ENCODE assay signal across 7 cellular contexts in genomic region chr16:87521774-87522173, GRCh38. TPM values are rescaled to one million over a fixed set of nuclear protein-coding genes. Genes with fewer than 3 reads are reported as not detected.
DNase-seq lines count a peak whose midpoint lies in the region; ATAC-seq, FAIRE-seq and TF ChIP-seq lines count a peak whose summit lies in the region.
"Not testable (repeated sequence)": the region's sequence is repeated elsewhere in the genome, so short reads cannot be mapped to it uniquely, and the experiment has no call there.

No MANE protein-coding gene starts in this region.

- TF ChIP-seq CTCF in AG10803 (conservative IDR thresholded peaks at IDR 0.05; ENCODE audit: low read length); K562 (IDR thresholded peaks at IDR 0.05 in 2 of 3, conservative IDR thresholded peaks at IDR 0.05 in 1 of 3; ENCODE audit: insufficient read depth in 2 of 3, low read depth in 1 of 3, low read length in 3 of 3); fibroblast of the aortic adventitia (IDR thresholded peaks at IDR 0.05; ENCODE audit: insufficient read depth, low read length); HepG2 (CRISPR knock-in tag; IDR thresholded peaks at IDR 0.05); sigmoid colon (IDR thresholded peaks at IDR 0.05): not testable (repeated sequence)

- POLR2A ChIA-PET in K562 (lab: Yijun Ruan, JAX) = interaction anchor here (1.1 kb wide), 1 partner anchor 21 kb away, joined by 4 read pairs; no protein-coding TSS in a partner anchor
- POLR2A ChIA-PET in HepG2 (lab: Yijun Ruan, JAX) = not testable (repeated sequence)

- peaks cover 18 to 37% of the 10 kb centered on the region in 2 experiments; a peak in 4 of 5 replicates for H3K27me3 ChIP-seq in K562 (ENCODE audit: control insufficient read depth in 2 of 2, insufficient read depth in 2 of 2, low read length in 2 of 2)
- peaks cover 3 to 18% of the 10 kb centered on the region in 2 experiments; a peak in 2 of 5 replicates for H3K27me3 ChIP-seq in HepG2 (ENCODE audit: control insufficient read depth in 1 of 2, insufficient read depth in 2 of 2, low read length in 2 of 2)
- not testable (repeated sequence) for H3K27me3 ChIP-seq in sigmoid colon; aorta (ENCODE audit: control insufficient read depth in 1 of 2, insufficient read depth in 2 of 2, low read length in 1 of 2)

- H3K27ac ChIP-seq in K562 (ENCODE audit: extremely low read depth, low read depth, low read length); HepG2 (ENCODE audit: extremely low read length, insufficient read depth, low read length); aorta (ENCODE audit: low read depth in 1 of 2, low read length in 2 of 2): not testable (repeated sequence)
- H3K27ac ChIP-seq in sigmoid colon = peak overlapping the region in 3 of 4 donors; percentile 6 to 49 (median 20)

- H3K9ac ChIP-seq in K562 (ENCODE audit: insufficient read depth in 1 of 2, low read depth in 2 of 2, low read length in 2 of 2); HepG2 (ENCODE audit: insufficient read depth, low read depth, low read length): not testable (repeated sequence)

- TF ChIP-seq RAD21 in K562 (CRISPR knock-in tag; conservative IDR thresholded peaks at IDR 0.05 in 1 of 2, IDR thresholded peaks at IDR 0.05 in 1 of 2); HepG2 (CRISPR knock-in tag; IDR thresholded peaks at IDR 0.05): not testable (repeated sequence)

- in situ Hi-C loops in K562 (cut with MboI); HepG2 (cut with HindIII; ENCODE audit: extremely low pct_ligation_motif_present, low pct_unique_long_range_greater_than_20kb): not testable (repeated sequence)

- peak; percentile 48 for DNase-seq in AG10803 (ENCODE audit: low read depth)
- DNase-seq in K562 (ENCODE audit: extremely low read depth in 1 of 4, low spot score in 3 of 4); HepG2 (ENCODE audit: low spot score): not testable (repeated sequence)
- peak; percentile 73 for DNase-seq in fibroblast of the aortic adventitia (ENCODE audit: low read depth)
- DNase-seq in left cardiac atrium = peak; percentile 46
- DNase-seq in sigmoid colon = peak; percentile 88
- DNase-seq in aorta = peak; percentile 52 to 62

- intact Hi-C loops in K562 (cut with micrococcal nuclease); left cardiac atrium (cut with DNase I); HepG2 (cut with micrococcal nuclease; ENCODE audit: unreplicated experiment); sigmoid colon (cut with DNase I); aorta (cut with DNase I): not testable (repeated sequence)

- WGBS in K562 (ENCODE audit: insufficient coverage, low coverage, missing lambda C conversion rate) = 3% methylated on average over 7 of the region's 7 CpGs
- 66% methylated on average over 7 of the region's 7 CpGs for WGBS in HepG2 (ENCODE audit: low lambda C conversion rate)
- 79 to 84% methylated on average over 7 of the region's 7 CpGs for WGBS in sigmoid colon, 2 donors
- 60 to 77% methylated on average over 7 of the region's 7 CpGs for WGBS in aorta, 2 donors

- FAIRE-seq in K562 (lab: Jason Lieb, UNC) = peak; percentile 70
- FAIRE-seq in HepG2 (lab: Jason Lieb, UNC) = not testable (repeated sequence)

- H3K36me3 ChIP-seq in K562 (ENCODE audit: control insufficient read depth, insufficient read depth, low read length); HepG2 (replicated peaks in 1 of 2; ENCODE audit: control insufficient read depth in 1 of 2, insufficient read depth in 2 of 2, low read length in 2 of 2); sigmoid colon; aorta (ENCODE audit: control insufficient read depth in 1 of 2, insufficient read depth in 2 of 2, low read length in 1 of 2): not testable (repeated sequence)

- CTCF ChIA-PET in K562 (lab: Yijun Ruan, JAX; ENCODE audit: low intra/inter-chr PET ratio); HepG2 (lab: Yijun Ruan, JAX; ENCODE audit: low intra/inter-chr PET ratio, low total read pairs): not testable (repeated sequence)

- not testable (repeated sequence) for TF ChIP-seq EP300 in K562 (IDR thresholded peaks at IDR 0.05; ENCODE audit: low read length); HepG2 (IDR thresholded peaks at IDR 0.05; ENCODE audit: low read depth in 2 of 2, low read length in 2 of 2); HepG2 (CRISPR knock-in tag; IDR thresholded peaks at IDR 0.05; ENCODE audit: borderline replicate concordance); sigmoid colon (IDR thresholded peaks at IDR 0.05)

- BruUV-seq in K562 (replicated peaks; lab: Mats Ljungman, UMichigan); HepG2 (replicated peaks; lab: Mats Ljungman, UMichigan): not testable (repeated sequence)

- H3K9me1 ChIP-seq in K562 (ENCODE audit: control insufficient read depth, insufficient read depth, low read length) = not testable (repeated sequence)

- H3K9me3 ChIP-seq in K562 (replicated peaks; ENCODE audit: control insufficient read depth, insufficient read depth, low read depth, low read length); HepG2 (ENCODE audit: low read length); sigmoid colon; aorta (ENCODE audit: control insufficient read depth, low read length): not testable (repeated sequence)

- H3K4me1 ChIP-seq in K562 (replicated peaks in 1 of 2; ENCODE audit: control insufficient read depth in 2 of 2, insufficient read depth in 2 of 2, low read length in 2 of 2); aorta (ENCODE audit: control insufficient read depth in 1 of 2, insufficient read depth in 2 of 2, low read length in 2 of 2): not testable (repeated sequence)
- H3K4me1 ChIP-seq in HepG2 (ENCODE audit: insufficient read depth, low read length) = peaks cover 46% of the 10 kb centered on the region
- H3K4me1 ChIP-seq in sigmoid colon = peaks cover 0 to 19% (median 3%) of the 10 kb centered on the region in 4 donors

- not testable (repeated sequence) for H4K20me1 ChIP-seq in K562 (replicated peaks; ENCODE audit: control insufficient read depth, insufficient read depth, low read length); HepG2 (ENCODE audit: insufficient read depth, low read length)

- H3K4me3 ChIP-seq in AG10803 (ENCODE audit: low read length); K562; fibroblast of the aortic adventitia (ENCODE audit: low read depth, low read length); HepG2 (replicated peaks in 1 of 3; ENCODE audit: insufficient read depth in 1 of 3, low read depth in 2 of 3, low read length in 3 of 3); sigmoid colon; aorta (ENCODE audit: low read length in 2 of 2): not testable (repeated sequence)

- H3K4me2 ChIP-seq in K562 (ENCODE audit: insufficient read depth, low read length); HepG2 (ENCODE audit: low read depth, low read length): not testable (repeated sequence)

- not testable (repeated sequence) for H2AFZ ChIP-seq in K562 (ENCODE audit: low read depth, low read length)
- peak overlapping the region; percentile 46 for H2AFZ ChIP-seq in HepG2 (ENCODE audit: low read length)

- TF ChIP-seq POLR2A in K562 (conservative IDR thresholded peaks at IDR 0.05); HepG2 (IDR thresholded peaks at IDR 0.05; ENCODE audit: insufficient read depth in 1 of 2, low read depth in 2 of 2, low read length in 2 of 2); sigmoid colon (IDR thresholded peaks at IDR 0.05): not testable (repeated sequence)

- H3K79me2 ChIP-seq in K562 (ENCODE audit: control insufficient read depth, insufficient read depth, low read length); HepG2 (ENCODE audit: insufficient read depth, low read length): not testable (repeated sequence)

- ATAC-seq in K562; left cardiac atrium; HepG2; aorta (ENCODE audit: low FRiP score): not testable (repeated sequence)

RNA-seq across cellular contexts. Expression of gene ZCCHC14, which starts 28.9 kb away (rescaled TPM):
- total RNA-seq in K562 (2011; cell fraction: chromatin; rRNA removed; ENCODE audit: low replicate concordance) = 12.3 and 12.8 TPM in 2 replicates
- total RNA-seq in K562 (2011; cell fraction: nucleolus; rRNA removed) = 8.2 and 10.7 TPM in 2 replicates
- total RNA-seq in K562 (2011; cell fraction: nucleoplasm; rRNA removed) = 7.7 and 8.7 TPM in 2 replicates
- total RNA-seq in K562 (2014; rRNA removed) (3.0 and 3.6 TPM in 2 replicates), K562 (2014; rRNA removed; fragmentation: Illumina TruSeq; extraction: Trizol) (2.1 and 2.3 TPM in 2 replicates), K562 (2015; rRNA removed; fragmentation: Illumina TruSeq; extraction: Trizol) (2.9 and 3.3 TPM in 2 replicates), K562 (2021) (12.4 and 12.8 TPM in 2 replicates), fibroblast of the aortic adventitia (ENCODE audit: low replicate concordance) (17.1 and 24.5 TPM in 2 replicates), left cardiac atrium (10 to 100 TPM; 14.4 to 14.9 TPM), HepG2 (2016; rRNA removed; fragmentation: Illumina TruSeq; extraction: Trizol) (12.5 and 20.4 TPM in 2 replicates), sigmoid colon (10 to 100 TPM; 11.4 to 23.8 (median 15.2) TPM), aorta (10 to 100 TPM; 32.5 to 42.5 TPM)
- polyA plus RNA-seq in K562 (2011; rRNA removed) (1.8 and 2.4 TPM in 2 replicates), K562 (2014; fragmentation: Illumina TruSeq; extraction: Trizol) (5.9 and 6.0 TPM in 2 replicates), K562 (2014; fragmentation: Nextera tagmentation; extraction: Ambion mirVana) (1 to 10 TPM; 1.5 TPM), K562 (2014; rRNA removed) (5.1 and 5.5 TPM in 2 replicates), HepG2 (2011; rRNA removed) (12.4 and 13.9 TPM in 2 replicates), sigmoid colon (10 to 100 TPM in 1 of 3 donors, 1 to 10 TPM in 2; 6.0 to 11.8 (median 7.2) TPM), aorta (10 to 100 TPM in 1 of 2 donors, 1 to 10 TPM in 1; 6.6 to 23.1 TPM)
- 1.9 and 2.9 TPM in 2 replicates for polyA plus RNA-seq in K562 (2011; cell fraction: cytosol; rRNA removed)
- 8.2 and 15.7 TPM in 2 replicates for polyA plus RNA-seq in K562 (2011; cell fraction: nucleus; rRNA removed)
- 7.3 and 8.2 TPM in 2 replicates for polyA plus RNA-seq in K562 (2012)
- 2.8 and 3.0 TPM in 2 replicates for polyA minus RNA-seq in K562 (2011; rRNA and poly(A)+ RNA removed)
- polyA minus RNA-seq in K562 (2011; cell fraction: cytosol; rRNA and poly(A)+ RNA removed) = 5.0 and 7.8 TPM in 2 replicates
- polyA minus RNA-seq in K562 (2011; cell fraction: nucleus; rRNA and poly(A)+ RNA removed) = 6.2 and 6.7 TPM in 2 replicates
- 10.4 and 15.8 TPM in 2 replicates for total RNA-seq in HepG2 (2016; cell fraction: cytosol; rRNA removed; fragmentation: Illumina TruSeq; extraction: Trizol; ENCODE audit: low read depth)
- 11.4 and 19.2 TPM in 2 replicates for total RNA-seq in HepG2 (2016; cell fraction: insoluble cytoplasmic fraction; rRNA removed; fragmentation: Illumina TruSeq; extraction: Trizol)
- total RNA-seq in HepG2 (2016; cell fraction: membrane; rRNA removed; fragmentation: Illumina TruSeq; extraction: Trizol) = 9.4 and 10.4 TPM in 2 replicates
- total RNA-seq in HepG2 (2016; cell fraction: nucleus; rRNA removed; fragmentation: Illumina TruSeq; extraction: Trizol) = 21.7 and 25.2 TPM in 2 replicates
- polyA plus RNA-seq in HepG2 (2011; cell fraction: cytosol; rRNA removed) = 7.2 and 8.1 TPM in 2 replicates
- polyA plus RNA-seq in HepG2 (2011; cell fraction: nucleus; rRNA removed) = 44.4 and 55.9 TPM in 2 replicates
- polyA plus RNA-seq in HepG2 (2012) = 24.9 and 25.6 TPM in 2 replicates
- polyA plus RNA-seq in HepG2 (2016; cell fraction: cytosol; fragmentation: Illumina TruSeq; extraction: Trizol; ENCODE audit: low read depth) = 0.75 and 0.90 TPM in 2 replicates
- 19.5 and 24.4 TPM in 2 replicates for polyA plus RNA-seq in HepG2 (2016; cell fraction: insoluble cytoplasmic fraction; fragmentation: Illumina TruSeq; extraction: Trizol; ENCODE audit: low read depth)
- polyA plus RNA-seq in HepG2 (2016; cell fraction: membrane; fragmentation: Illumina TruSeq; extraction: Trizol; ENCODE audit: low read depth) = 3.1 and 3.9 TPM in 2 replicates
- polyA plus RNA-seq in HepG2 (2016; cell fraction: nucleus; fragmentation: Illumina TruSeq; extraction: Trizol; ENCODE audit: insufficient read depth, low read depth) = 46.5 and 48.4 TPM in 2 replicates
- 16.6 and 28.7 TPM in 2 replicates for polyA minus RNA-seq in HepG2 (2011; rRNA and poly(A)+ RNA removed; ENCODE audit: low replicate concordance)
- polyA minus RNA-seq in HepG2 (2011; cell fraction: cytosol; rRNA and poly(A)+ RNA removed) = 20.6 and 23.9 TPM in 2 replicates
- 24.0 and 26.7 TPM in 2 replicates for polyA minus RNA-seq in HepG2 (2011; cell fraction: nucleus; rRNA and poly(A)+ RNA removed)
